In the genomic region with DNA sequence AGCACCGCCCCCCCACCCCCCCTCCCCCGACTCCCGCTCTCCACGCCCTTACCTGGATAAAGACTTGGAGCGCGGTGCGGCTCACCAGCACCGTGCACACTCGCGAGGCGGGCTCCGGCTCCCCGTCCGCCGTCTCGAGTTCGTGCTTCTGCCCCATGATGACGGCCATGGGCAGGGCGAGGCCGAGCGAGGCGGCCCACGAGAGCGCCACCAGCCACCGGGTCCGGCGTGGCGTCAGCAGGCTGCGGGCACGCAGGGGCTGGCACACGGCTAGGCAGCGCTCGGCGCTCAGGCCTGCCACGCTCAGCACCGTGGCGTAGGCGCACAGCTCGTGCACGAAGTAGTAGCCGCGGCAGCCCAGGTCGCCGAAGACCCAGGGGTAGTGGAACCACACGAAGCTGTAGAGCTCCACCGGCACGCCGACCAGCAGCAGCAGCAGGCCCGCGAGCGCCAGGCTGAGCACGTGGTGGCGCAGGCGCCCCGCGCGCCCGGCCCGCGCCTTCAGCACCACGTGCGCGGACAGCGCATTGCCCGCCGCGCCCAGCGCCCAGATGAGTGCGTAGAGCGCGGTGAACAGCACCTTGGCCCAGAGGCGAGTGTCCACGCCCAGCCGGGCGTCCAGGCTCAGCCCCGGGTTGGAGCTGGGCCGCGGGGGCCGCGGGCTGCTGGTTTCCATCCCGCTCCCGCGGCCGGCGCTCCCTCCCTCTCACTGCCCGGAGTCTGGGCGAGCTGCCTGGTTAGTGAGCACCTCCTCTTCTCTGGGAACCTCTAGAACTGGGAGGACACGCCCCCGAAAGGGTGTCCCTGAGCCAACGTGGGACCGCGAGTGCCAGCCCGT, we compare ENCODE assay signal across 1 cellular context.
TF ChIP-seq lines count a peak whose summit lies in the region.

A gene with protein sequence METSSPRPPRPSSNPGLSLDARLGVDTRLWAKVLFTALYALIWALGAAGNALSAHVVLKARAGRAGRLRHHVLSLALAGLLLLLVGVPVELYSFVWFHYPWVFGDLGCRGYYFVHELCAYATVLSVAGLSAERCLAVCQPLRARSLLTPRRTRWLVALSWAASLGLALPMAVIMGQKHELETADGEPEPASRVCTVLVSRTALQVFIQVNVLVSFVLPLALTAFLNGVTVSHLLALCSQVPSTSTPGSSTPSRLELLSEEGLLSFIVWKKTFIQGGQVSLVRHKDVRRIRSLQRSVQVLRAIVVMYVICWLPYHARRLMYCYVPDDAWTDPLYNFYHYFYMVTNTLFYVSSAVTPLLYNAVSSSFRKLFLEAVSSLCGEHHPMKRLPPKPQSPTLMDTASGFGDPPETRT (minus strand): TSS at position 742 of the 838 bp plus-strand sequence. CDS start 66 bp downstream, at position 676.

TF ChIP-seq in K562, 482 proteins besides CTCF, POLR2A, EP300 and RAD21 (continued from another document and continues in another):
- TF ChIP-seq, protein P1, sequence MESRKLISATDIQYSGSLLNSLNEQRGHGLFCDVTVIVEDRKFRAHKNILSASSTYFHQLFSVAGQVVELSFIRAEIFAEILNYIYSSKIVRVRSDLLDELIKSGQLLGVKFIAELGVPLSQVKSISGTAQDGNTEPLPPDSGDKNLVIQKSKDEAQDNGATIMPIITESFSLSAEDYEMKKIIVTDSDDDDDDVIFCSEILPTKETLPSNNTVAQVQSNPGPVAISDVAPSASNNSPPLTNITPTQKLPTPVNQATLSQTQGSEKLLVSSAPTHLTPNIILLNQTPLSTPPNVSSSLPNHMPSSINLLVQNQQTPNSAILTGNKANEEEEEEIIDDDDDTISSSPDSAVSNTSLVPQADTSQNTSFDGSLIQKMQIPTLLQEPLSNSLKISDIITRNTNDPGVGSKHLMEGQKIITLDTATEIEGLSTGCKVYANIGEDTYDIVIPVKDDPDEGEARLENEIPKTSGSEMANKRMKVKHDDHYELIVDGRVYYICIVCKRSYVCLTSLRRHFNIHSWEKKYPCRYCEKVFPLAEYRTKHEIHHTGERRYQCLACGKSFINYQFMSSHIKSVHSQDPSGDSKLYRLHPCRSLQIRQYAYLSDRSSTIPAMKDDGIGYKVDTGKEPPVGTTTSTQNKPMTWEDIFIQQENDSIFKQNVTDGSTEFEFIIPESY (CRISPR knock-in tag; IDR thresholded peaks at IDR 0.05) = peak; percentile 99
- no peak for TF ChIP-seq ETV5 (CRISPR knock-in tag; IDR thresholded peaks at IDR 0.05; ENCODE audit: low read depth)
- TF ChIP-seq ZFP30 (CRISPR knock-in tag; IDR thresholded peaks at IDR 0.05; ENCODE audit: borderline replicate concordance) = no peak
- TF ChIP-seq HNRNPUL1 (IDR thresholded peaks at IDR 0.05; ENCODE audit: low read length) = no peak
- TF ChIP-seq, protein P2, sequence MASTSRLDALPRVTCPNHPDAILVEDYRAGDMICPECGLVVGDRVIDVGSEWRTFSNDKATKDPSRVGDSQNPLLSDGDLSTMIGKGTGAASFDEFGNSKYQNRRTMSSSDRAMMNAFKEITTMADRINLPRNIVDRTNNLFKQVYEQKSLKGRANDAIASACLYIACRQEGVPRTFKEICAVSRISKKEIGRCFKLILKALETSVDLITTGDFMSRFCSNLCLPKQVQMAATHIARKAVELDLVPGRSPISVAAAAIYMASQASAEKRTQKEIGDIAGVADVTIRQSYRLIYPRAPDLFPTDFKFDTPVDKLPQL (IDR thresholded peaks at IDR 0.05; ENCODE audit: extremely low read depth, insufficient read length) = no peak
- no peak for TF ChIP-seq ZZZ3 (IDR thresholded peaks at IDR 0.05)
- no peak for TF ChIP-seq ZSCAN32 (CRISPR knock-in tag; IDR thresholded peaks at IDR 0.05)
- TF ChIP-seq, protein P3, sequence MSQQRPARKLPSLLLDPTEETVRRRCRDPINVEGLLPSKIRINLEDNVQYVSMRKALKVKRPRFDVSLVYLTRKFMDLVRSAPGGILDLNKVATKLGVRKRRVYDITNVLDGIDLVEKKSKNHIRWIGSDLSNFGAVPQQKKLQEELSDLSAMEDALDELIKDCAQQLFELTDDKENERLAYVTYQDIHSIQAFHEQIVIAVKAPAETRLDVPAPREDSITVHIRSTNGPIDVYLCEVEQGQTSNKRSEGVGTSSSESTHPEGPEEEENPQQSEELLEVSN (IDR thresholded peaks at IDR 0.05; ENCODE audit: borderline replicate concordance in 1 of 2, extremely low read depth in 1 of 2, insufficient read depth in 1 of 2, insufficient read length in 1 of 2, low read depth in 1 of 2, low read length in 1 of 2, poor library complexity in 1 of 2, severe bottlenecking in 1 of 2) = peak in 1 of 2 experiments; percentile 89
- no peak for TF ChIP-seq ZNF444 (CRISPR knock-in tag; IDR thresholded peaks at IDR 0.05)
- TF ChIP-seq YY1 (IDR thresholded peaks at IDR 0.05; ENCODE audit: borderline replicate concordance in 1 of 3, control insufficient read depth in 1 of 3, extremely low read depth in 1 of 3, insufficient read depth in 3 of 3, insufficient read length in 1 of 3, insufficient replicate concordance in 2 of 3, low read depth in 1 of 3, low read length in 2 of 3) = no peak
- no peak for TF ChIP-seq ZNF717 (CRISPR knock-in tag; IDR thresholded peaks at IDR 0.05)
- no peak for TF ChIP-seq BDP1 (IDR thresholded peaks at IDR 0.05; ENCODE audit: insufficient read depth, insufficient read length)
- no peak for TF ChIP-seq IRF2 (CRISPR knock-in tag; IDR thresholded peaks at IDR 0.05)
- TF ChIP-seq HCFC1 (IDR thresholded peaks at IDR 0.05; ENCODE audit: low read depth, low read length) = no peak
- TF ChIP-seq, protein P4, sequence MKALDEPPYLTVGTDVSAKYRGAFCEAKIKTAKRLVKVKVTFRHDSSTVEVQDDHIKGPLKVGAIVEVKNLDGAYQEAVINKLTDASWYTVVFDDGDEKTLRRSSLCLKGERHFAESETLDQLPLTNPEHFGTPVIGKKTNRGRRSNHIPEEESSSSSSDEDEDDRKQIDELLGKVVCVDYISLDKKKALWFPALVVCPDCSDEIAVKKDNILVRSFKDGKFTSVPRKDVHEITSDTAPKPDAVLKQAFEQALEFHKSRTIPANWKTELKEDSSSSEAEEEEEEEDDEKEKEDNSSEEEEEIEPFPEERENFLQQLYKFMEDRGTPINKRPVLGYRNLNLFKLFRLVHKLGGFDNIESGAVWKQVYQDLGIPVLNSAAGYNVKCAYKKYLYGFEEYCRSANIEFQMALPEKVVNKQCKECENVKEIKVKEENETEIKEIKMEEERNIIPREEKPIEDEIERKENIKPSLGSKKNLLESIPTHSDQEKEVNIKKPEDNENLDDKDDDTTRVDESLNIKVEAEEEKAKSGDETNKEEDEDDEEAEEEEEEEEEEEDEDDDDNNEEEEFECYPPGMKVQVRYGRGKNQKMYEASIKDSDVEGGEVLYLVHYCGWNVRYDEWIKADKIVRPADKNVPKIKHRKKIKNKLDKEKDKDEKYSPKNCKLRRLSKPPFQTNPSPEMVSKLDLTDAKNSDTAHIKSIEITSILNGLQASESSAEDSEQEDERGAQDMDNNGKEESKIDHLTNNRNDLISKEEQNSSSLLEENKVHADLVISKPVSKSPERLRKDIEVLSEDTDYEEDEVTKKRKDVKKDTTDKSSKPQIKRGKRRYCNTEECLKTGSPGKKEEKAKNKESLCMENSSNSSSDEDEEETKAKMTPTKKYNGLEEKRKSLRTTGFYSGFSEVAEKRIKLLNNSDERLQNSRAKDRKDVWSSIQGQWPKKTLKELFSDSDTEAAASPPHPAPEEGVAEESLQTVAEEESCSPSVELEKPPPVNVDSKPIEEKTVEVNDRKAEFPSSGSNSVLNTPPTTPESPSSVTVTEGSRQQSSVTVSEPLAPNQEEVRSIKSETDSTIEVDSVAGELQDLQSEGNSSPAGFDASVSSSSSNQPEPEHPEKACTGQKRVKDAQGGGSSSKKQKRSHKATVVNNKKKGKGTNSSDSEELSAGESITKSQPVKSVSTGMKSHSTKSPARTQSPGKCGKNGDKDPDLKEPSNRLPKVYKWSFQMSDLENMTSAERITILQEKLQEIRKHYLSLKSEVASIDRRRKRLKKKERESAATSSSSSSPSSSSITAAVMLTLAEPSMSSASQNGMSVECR (CRISPR knock-in tag; IDR thresholded peaks at IDR 0.05) = 0 out of 2 replicates have a peak, but pooled peaks have one; percentile 20
- no peak for TF ChIP-seq ZBTB1 (CRISPR knock-in tag; IDR thresholded peaks at IDR 0.05; ENCODE audit: borderline replicate concordance, low read depth)
- TF ChIP-seq, protein P5, sequence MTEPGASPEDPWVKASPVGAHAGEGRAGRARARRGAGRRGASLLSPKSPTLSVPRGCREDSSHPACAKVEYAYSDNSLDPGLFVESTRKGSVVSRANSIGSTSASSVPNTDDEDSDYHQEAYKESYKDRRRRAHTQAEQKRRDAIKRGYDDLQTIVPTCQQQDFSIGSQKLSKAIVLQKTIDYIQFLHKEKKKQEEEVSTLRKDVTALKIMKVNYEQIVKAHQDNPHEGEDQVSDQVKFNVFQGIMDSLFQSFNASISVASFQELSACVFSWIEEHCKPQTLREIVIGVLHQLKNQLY (CRISPR knock-in tag; conservative IDR thresholded peaks at IDR 0.05) = no peak
- TF ChIP-seq, protein P6, sequence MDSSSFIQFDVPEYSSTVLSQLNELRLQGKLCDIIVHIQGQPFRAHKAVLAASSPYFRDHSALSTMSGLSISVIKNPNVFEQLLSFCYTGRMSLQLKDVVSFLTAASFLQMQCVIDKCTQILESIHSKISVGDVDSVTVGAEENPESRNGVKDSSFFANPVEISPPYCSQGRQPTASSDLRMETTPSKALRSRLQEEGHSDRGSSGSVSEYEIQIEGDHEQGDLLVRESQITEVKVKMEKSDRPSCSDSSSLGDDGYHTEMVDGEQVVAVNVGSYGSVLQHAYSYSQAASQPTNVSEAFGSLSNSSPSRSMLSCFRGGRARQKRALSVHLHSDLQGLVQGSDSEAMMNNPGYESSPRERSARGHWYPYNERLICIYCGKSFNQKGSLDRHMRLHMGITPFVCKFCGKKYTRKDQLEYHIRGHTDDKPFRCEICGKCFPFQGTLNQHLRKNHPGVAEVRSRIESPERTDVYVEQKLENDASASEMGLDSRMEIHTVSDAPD (CRISPR knock-in tag; IDR thresholded peaks at IDR 0.05) = no peak
- TF ChIP-seq, protein P7, sequence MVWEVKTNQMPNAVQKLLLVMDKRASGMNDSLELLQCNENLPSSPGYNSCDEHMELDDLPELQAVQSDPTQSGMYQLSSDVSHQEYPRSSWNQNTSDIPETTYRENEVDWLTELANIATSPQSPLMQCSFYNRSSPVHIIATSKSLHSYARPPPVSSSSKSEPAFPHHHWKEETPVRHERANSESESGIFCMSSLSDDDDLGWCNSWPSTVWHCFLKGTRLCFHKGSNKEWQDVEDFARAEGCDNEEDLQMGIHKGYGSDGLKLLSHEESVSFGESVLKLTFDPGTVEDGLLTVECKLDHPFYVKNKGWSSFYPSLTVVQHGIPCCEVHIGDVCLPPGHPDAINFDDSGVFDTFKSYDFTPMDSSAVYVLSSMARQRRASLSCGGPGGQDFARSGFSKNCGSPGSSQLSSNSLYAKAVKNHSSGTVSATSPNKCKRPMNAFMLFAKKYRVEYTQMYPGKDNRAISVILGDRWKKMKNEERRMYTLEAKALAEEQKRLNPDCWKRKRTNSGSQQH (CRISPR knock-in tag; IDR thresholded peaks at IDR 0.05) = no peak
- no peak for TF ChIP-seq ZNF23 (CRISPR knock-in tag; IDR thresholded peaks at IDR 0.05)
- no peak for TF ChIP-seq NEUROD1 (IDR thresholded peaks at IDR 0.05; ENCODE audit: borderline replicate concordance, low read depth, low read length, partially characterized antibody)
- TF ChIP-seq, protein P8, sequence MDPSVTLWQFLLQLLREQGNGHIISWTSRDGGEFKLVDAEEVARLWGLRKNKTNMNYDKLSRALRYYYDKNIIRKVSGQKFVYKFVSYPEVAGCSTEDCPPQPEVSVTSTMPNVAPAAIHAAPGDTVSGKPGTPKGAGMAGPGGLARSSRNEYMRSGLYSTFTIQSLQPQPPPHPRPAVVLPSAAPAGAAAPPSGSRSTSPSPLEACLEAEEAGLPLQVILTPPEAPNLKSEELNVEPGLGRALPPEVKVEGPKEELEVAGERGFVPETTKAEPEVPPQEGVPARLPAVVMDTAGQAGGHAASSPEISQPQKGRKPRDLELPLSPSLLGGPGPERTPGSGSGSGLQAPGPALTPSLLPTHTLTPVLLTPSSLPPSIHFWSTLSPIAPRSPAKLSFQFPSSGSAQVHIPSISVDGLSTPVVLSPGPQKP (CRISPR knock-in tag; IDR thresholded peaks at IDR 0.05) = no peak
- no peak for TF ChIP-seq ATF1 (CRISPR knock-in tag; IDR thresholded peaks at IDR 0.05)
- no peak for TF ChIP-seq ATF1 (tag; IDR thresholded peaks at IDR 0.05)
- no peak for TF ChIP-seq CTBP1 (IDR thresholded peaks at IDR 0.05; ENCODE audit: borderline replicate concordance)
- no peak for TF ChIP-seq IFI16 (CRISPR knock-in tag; IDR thresholded peaks at IDR 0.05)
- TF ChIP-seq ZNF217 (CRISPR knock-in tag; IDR thresholded peaks at IDR 0.05) = no peak
- 0 out of 2 replicates have a peak, but pooled peaks have one; percentile 29 for TF ChIP-seq MIER1 (IDR thresholded peaks at IDR 0.05; ENCODE audit: low read depth)
- no peak for TF ChIP-seq SPI1 (IDR thresholded peaks at IDR 0.05; ENCODE audit: borderline replicate concordance, low read depth, low read length)
- no peak for TF ChIP-seq ZNF695 (CRISPR knock-in tag; IDR thresholded peaks at IDR 0.05)
- TF ChIP-seq, protein P9, sequence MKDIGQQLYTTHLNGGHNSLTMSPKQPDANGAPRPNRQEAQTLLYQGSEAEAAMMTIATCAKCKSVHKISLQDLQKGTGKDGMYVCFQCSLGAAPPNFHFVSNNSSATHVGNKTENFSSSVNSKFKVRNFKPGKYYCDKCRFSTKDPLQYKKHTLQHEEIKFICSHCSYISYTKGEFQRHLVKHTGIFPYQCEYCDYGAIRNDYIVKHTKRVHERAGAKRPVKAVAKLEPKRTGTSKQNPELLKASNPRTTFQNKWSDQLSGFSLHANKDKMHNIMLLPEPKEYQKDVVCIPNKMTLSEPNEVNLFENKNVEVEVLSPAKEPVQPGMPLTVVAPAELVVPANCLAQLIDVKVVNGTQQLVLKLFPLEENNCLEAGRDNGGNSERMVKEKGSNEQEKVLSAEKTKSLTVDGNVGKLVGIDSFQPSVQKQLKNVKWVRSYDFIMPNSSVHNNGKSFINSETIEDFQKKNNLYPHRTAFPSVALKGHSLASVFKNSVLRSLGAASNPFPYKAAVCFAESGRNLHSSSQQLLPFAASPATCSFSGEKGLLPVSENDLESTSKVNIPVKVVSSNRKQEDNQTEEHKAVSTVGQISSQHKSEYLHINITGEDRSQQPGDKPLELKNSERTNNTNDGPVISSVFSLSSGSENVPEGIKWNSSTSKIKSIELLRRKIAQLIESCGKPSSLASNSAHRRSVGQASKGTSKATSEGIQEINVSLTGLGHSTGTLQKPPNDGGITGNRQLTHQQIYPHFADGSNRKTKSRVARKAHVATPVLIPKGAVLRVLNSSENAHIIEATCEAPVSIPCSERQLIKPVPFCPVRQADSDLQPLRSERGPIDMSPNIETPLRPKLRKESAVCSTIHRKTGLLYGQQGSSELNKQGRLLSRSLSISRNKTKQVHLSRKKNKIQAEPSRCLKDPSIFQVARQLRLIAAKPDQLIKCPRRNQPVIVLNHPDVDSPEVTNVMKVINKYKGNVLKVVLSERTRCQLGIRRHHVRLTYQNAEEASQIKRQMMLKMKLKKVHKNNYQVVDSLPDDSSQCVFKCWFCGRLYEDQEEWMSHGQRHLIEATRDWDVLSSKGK (CRISPR knock-in tag; IDR thresholded peaks at IDR 0.05) = no peak
- TF ChIP-seq SIN3A (IDR thresholded peaks at IDR 0.05; ENCODE audit: borderline replicate concordance in 2 of 2, control insufficient read depth in 1 of 2, low read depth in 2 of 2, low read length in 2 of 2) = peak in 1 of 2 experiments; percentile 41; a peak in 1 of 4 replicates
- TF ChIP-seq, protein P10, sequence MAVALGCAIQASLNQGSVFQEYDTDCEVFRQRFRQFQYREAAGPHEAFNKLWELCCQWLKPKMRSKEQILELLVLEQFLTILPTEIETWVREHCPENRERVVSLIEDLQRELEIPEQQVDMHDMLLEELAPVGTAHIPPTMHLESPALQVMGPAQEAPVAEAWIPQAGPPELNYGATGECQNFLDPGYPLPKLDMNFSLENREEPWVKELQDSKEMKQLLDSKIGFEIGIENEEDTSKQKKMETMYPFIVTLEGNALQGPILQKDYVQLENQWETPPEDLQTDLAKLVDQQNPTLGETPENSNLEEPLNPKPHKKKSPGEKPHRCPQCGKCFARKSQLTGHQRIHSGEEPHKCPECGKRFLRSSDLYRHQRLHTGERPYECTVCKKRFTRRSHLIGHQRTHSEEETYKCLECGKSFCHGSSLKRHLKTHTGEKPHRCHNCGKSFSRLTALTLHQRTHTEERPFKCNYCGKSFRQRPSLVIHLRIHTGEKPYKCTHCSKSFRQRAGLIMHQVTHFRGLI (CRISPR knock-in tag; IDR thresholded peaks at IDR 0.05) = no peak
- no peak for TF ChIP-seq NFXL1 (CRISPR knock-in tag; IDR thresholded peaks at IDR 0.05)
